In genomic region chr7:36039243-36039642, GRCh38 we compare ENCODE assay signal across 19 cellular contexts.
"Had no signal": no experiment of that assay in that cellular context is flagged by ENCODE, and none has a peak within 500 bp of the region (broad histone marks: within the 10 kb centered on the region; RNA-seq: fewer than 3 reads in every experiment).

No MANE protein-coding gene starts in this region.

- H3K4me1 ChIP-seq: uterus had no signal

- ATAC-seq: activated CD4-positive, CD25-positive, alpha-beta regulatory T cell treated with anti-CD3 and anti-CD28 coated beads, Interleukin-2, amount 50 U/mL, for 24 hours; effector memory CD8-positive, alpha-beta T cell had no signal

- DNase-seq: activated CD4-positive, alpha-beta T cell treated with anti-CD3 and anti-CD28 coated beads, Interleukin-2, amount 10 ng/mL, durations not matched to agents 7 days and 5 days; activated CD8-positive, alpha-beta memory T cell treated with anti-CD3 and anti-CD28 coated beads for 24 hours; activated CD8-positive, alpha-beta memory T cell treated with anti-CD3 and anti-CD28 coated beads, Interleukin-2, amount 50 U/mL, for 48 hours; activated gamma-delta T cell; effector memory CD8-positive, alpha-beta T cell; foreskin fibroblast; nephron progenitor cell; occipital lobe; posterior cingulate gyrus; retina; stimulated activated CD8-positive, alpha-beta memory T cell treated with anti-CD3 and anti-CD28 coated beads, Interleukin-4, amount 100 ng/mL, for 48 hours; stimulated activated naive CD4-positive, alpha-beta T cell; thyroid gland; uterus had no signal

- H3K27ac ChIP-seq: cardiac muscle cell, epithelial cell of prostate, thyroid gland, uterus had no signal

- H3K27me3 ChIP-seq: cardiac muscle cell, thyroid gland, uterus had no signal

- H3K4me3 ChIP-seq: cardiac muscle cell, thyroid gland, uterus had no signal

- H3K36me3 ChIP-seq: cardiac muscle cell, thyroid gland, uterus had no signal

- H3K4me3 Mint-ChIP-seq: activated CD4-positive, alpha-beta T cell treated with anti-CD3 and anti-CD28 coated beads, Interleukin-2, amount 10 ng/mL, durations not matched to agents 7 days and 5 days; activated naive CD4-positive, alpha-beta T cell treated with anti-CD3 and anti-CD28 coated beads, Interleukin-2, amount 50 U/mL, for 24 hours; dendritic cell treated with granulocyte-macrophage colony-stimulating factor and Interleukin-4, amounts not matched to agents 40 ng/mL and 50 ng/mL, for 4 days; effector memory CD8-positive, alpha-beta T cell; nephron progenitor cell had no signal

- H3K36me3 Mint-ChIP-seq: activated naive CD4-positive, alpha-beta T cell treated with anti-CD3 and anti-CD28 coated beads, Interleukin-2, amount 50 U/mL, for 24 hours had no signal

- H3K27ac Mint-ChIP-seq: activated CD4-positive, alpha-beta T cell treated with anti-CD3 and anti-CD28 coated beads, Interleukin-2, amount 10 ng/mL, durations not matched to agents 7 days and 5 days; activated naive CD4-positive, alpha-beta T cell treated with anti-CD3 and anti-CD28 coated beads, Interleukin-2, amount 50 U/mL, for 24 hours; dendritic cell treated with granulocyte-macrophage colony-stimulating factor and Interleukin-4, amounts not matched to agents 40 ng/mL and 50 ng/mL, for 4 days; effector memory CD8-positive, alpha-beta T cell; nephron progenitor cell had no signal

- H3K9me3 Mint-ChIP-seq: activated CD4-positive, alpha-beta T cell treated with anti-CD3 and anti-CD28 coated beads, Interleukin-2, amount 10 ng/mL, durations not matched to agents 7 days and 5 days; activated naive CD4-positive, alpha-beta T cell treated with anti-CD3 and anti-CD28 coated beads, Interleukin-2, amount 50 U/mL, for 24 hours; dendritic cell treated with granulocyte-macrophage colony-stimulating factor and Interleukin-4, amounts not matched to agents 40 ng/mL and 50 ng/mL, for 4 days; effector memory CD8-positive, alpha-beta T cell; nephron progenitor cell had no signal

- H3K4me1 Mint-ChIP-seq: activated CD4-positive, alpha-beta T cell treated with anti-CD3 and anti-CD28 coated beads, Interleukin-2, amount 10 ng/mL, durations not matched to agents 7 days and 5 days; activated naive CD4-positive, alpha-beta T cell treated with anti-CD3 and anti-CD28 coated beads, Interleukin-2, amount 50 U/mL, for 24 hours had no signal

- H3K9me3 ChIP-seq: thyroid gland, uterus had no signal

- H3K27me3 Mint-ChIP-seq: activated naive CD4-positive, alpha-beta T cell treated with anti-CD3 and anti-CD28 coated beads, Interleukin-2, amount 50 U/mL, for 24 hours had no signal
